ENCODE assay signal across 10 cellular contexts in genomic region chr6:155881845-155882526, GRCh38.
DNase-seq lines count a peak whose midpoint lies in the region; ATAC-seq and TF ChIP-seq lines count a peak whose summit lies in the region.
"Had no signal": no experiment of that assay in that cellular context is flagged by ENCODE, and none has a peak within 500 bp of the region (broad histone marks: within the 10 kb centered on the region; RNA-seq: fewer than 3 reads in every experiment).

No MANE protein-coding gene starts in this region.

- DNase-seq in omental fat pad (ENCODE audit: low spot score) (no peak), SK-N-DZ (ENCODE audit: low spot score) (no peak), CD1c-positive myeloid dendritic cell (ENCODE audit: extremely low spot score) (no peak), AG08396 (ENCODE audit: low spot score) (no peak)
- DNase-seq in stimulated activated CD8-positive, alpha-beta memory T cell treated with anti-CD3 and anti-CD28 coated beads, Interleukin-4, amount 100 ng/mL, for 48 hours: no peak
- DNase-seq: NCI-H1105, occipital lobe had no signal

- no peak for TF ChIP-seq CTCF in omental fat pad (IDR thresholded peaks at IDR 0.05)

- ATAC-seq in GM18907 (IDR thresholded peaks at IDR 0.05; ENCODE audit: unreplicated experiment) (peak; percentile 60), GM21619 (IDR thresholded peaks at IDR 0.05; ENCODE audit: unreplicated experiment) (peak; percentile 38), HG03342 (IDR thresholded peaks at IDR 0.05; ENCODE audit: unreplicated experiment) (peak; percentile 35), omental fat pad (ENCODE audit: low FRiP score) (peak; percentile 19)
